ENCODE assay signal across 24 cellular contexts in genomic region chrX:119455264-119455663, GRCh38. TPM values are rescaled to one million over a fixed set of nuclear protein-coding genes. Genes with fewer than 3 reads are reported as not detected.
A peak's percentile ranks its signal among the peaks of the same experiment; 100 is the strongest.
DNase-seq lines count a peak whose midpoint lies in the region; ATAC-seq, FAIRE-seq and TF ChIP-seq lines count a peak whose summit lies in the region.
"Had no signal": no experiment of that assay in that cellular context is flagged by ENCODE, and none has a peak within 500 bp of the region (broad histone marks: within the 10 kb centered on the region; RNA-seq: fewer than 3 reads in every experiment).

No MANE protein-coding gene starts in this region.

- CTCF ChIA-PET in HEK293T (lab: Yijun Ruan, JAX), result interaction anchor here (1.2 kb wide), 1 partner anchor 14 kb away, joined by 3 read pairs; no protein-coding TSS in a partner anchor

- ATAC-seq in GM21737 (IDR thresholded peaks at IDR 0.05; ENCODE audit: unreplicated experiment) (no peak), GM19395 (IDR thresholded peaks at IDR 0.05; ENCODE audit: unreplicated experiment) (no peak)
- ATAC-seq: activated naive CD8-positive, alpha-beta T cell treated with anti-CD3 and anti-CD28 coated beads, Interleukin-2, amount 50 U/mL, for 24 hours; heart right ventricle had no signal

- H2AFZ ChIP-seq in mesenchymal stem cell (ENCODE audit: low read depth, low read length), result no peak overlapping the region

- no CpG with 5 or more reads among the region's 1 CpG for WGBS in mesenchymal stem cell

- H2AK5ac ChIP-seq in mesenchymal stem cell (ENCODE audit: low read length, severe bottlenecking), result no peak overlapping the region

- H3K36me3 ChIP-seq in mesenchymal stem cell (ENCODE audit: control insufficient read depth in 1 of 2, insufficient read depth in 2 of 2, low read depth in 1 of 2, low read length in 2 of 2), result peaks cover 4 to 29% of the 10 kb centered on the region in 2 experiments
- H3K36me3 ChIP-seq: SJSA1 had no signal

- H2BK120ac ChIP-seq in mesenchymal stem cell (ENCODE audit: low read depth, low read length), result no peak overlapping the region

- POLR2A ChIA-PET in HEK293T (lab: Yijun Ruan, JAX), result interaction anchor here (0.7 to 1.0 kb wide), 2 partner anchors 13 to 14 kb away, joined by 3 read pairs; partner anchors contain the start of gene SLC25A5

- no peak overlapping the region for H3K4me3 ChIP-seq in mesenchymal stem cell (ENCODE audit: insufficient read depth in 1 of 2, low read depth in 1 of 2, low read length in 2 of 2)
- H3K4me3 ChIP-seq: esophagus muscularis mucosa, heart right ventricle, SJSA1, upper lobe of left lung had no signal

- H2BK12ac ChIP-seq in mesenchymal stem cell (ENCODE audit: low read length in 2 of 2), result no peak overlapping the region

- no peak for TF ChIP-seq POLR2A in GM12892 (IDR thresholded peaks at IDR 0.05; ENCODE audit: low read depth, low read length)

- H2BK5ac ChIP-seq in mesenchymal stem cell (ENCODE audit: low read depth, low read length, poor library complexity, severe bottlenecking), result no peak overlapping the region

- H3K4me2 ChIP-seq in mesenchymal stem cell (ENCODE audit: low read length, poor library complexity, severe bottlenecking), result no peak overlapping the region

- no peak overlapping the region for H4K91ac ChIP-seq in mesenchymal stem cell (ENCODE audit: low read length)

- H3K4me1 ChIP-seq in mesenchymal stem cell (ENCODE audit: control insufficient read depth, insufficient read depth, low read depth, low read length), result no peaks in the 10 kb centered on the region
- H3K4me1 ChIP-seq: esophagus muscularis mucosa, heart right ventricle, SJSA1, upper lobe of left lung had no signal

- peaks cover 0 to 7% of the 10 kb centered on the region in 2 experiments for H3K27me3 ChIP-seq in mesenchymal stem cell (ENCODE audit: control insufficient read depth in 1 of 2, insufficient read depth in 1 of 2, low read length in 2 of 2)
- H3K27me3 ChIP-seq: esophagus muscularis mucosa, SJSA1, upper lobe of left lung had no signal

- DNase-seq in GM12892 (ENCODE audit: insufficient read length) (no peak), NCI-H226 (peak; percentile 2), epithelial cell of prostate (ENCODE audit: low read depth, low spot score) (peak; percentile 49), mesenchymal stem cell (peak; percentile 29), HEK293T (ENCODE audit: extremely low spot score) (no peak)
- DNase-seq in effector CD4-positive, alpha-beta T cell, result no peak
- DNase-seq: activated CD8-positive, alpha-beta memory T cell treated with anti-CD3 and anti-CD28 coated beads, Interleukin-2, amount 50 U/mL, for 4 hours; activated naive CD8-positive, alpha-beta T cell treated with anti-CD3 and anti-CD28 coated beads, Interleukin-2, amount 50 U/mL, for 24 hours; CD4-positive, alpha-beta T cell; heart right ventricle; immature natural killer cell; KBM-7; naive B cell; NCI-H1092; NCI-H2029; NCI-H446; occipital lobe; stimulated activated CD4-positive, alpha-beta T cell treated with anti-CD3 and anti-CD28 coated beads, Interleukin-12 subunit alpha, Interleukin-12 subunit beta, amount 100 ng/mL, for 4 hours; T-helper 2 cell; upper lobe of left lung had no signal

- H2BK15ac ChIP-seq in mesenchymal stem cell (ENCODE audit: low read depth, poor library complexity, severe bottlenecking), result no peak overlapping the region

- peak; percentile 80 for FAIRE-seq in GM12892 (lab: Jason Lieb, UNC)

- no peak overlapping the region for H3K4ac ChIP-seq in mesenchymal stem cell (ENCODE audit: low read depth in 1 of 2, low read length in 2 of 2)

- no peaks in the 10 kb centered on the region for H3K9me3 ChIP-seq in mesenchymal stem cell (ENCODE audit: control insufficient read depth, low read length)
- H3K9me3 ChIP-seq: esophagus muscularis mucosa, heart right ventricle, SJSA1, upper lobe of left lung had no signal

- no peak overlapping the region for H3K23ac ChIP-seq in mesenchymal stem cell (ENCODE audit: low read length in 2 of 2)

- H4K8ac ChIP-seq in mesenchymal stem cell (ENCODE audit: low read length), result no peak overlapping the region

- H3K27ac ChIP-seq in epithelial cell of prostate, result peak overlapping the region; percentile 71
- no peak overlapping the region for H3K27ac ChIP-seq in mesenchymal stem cell (ENCODE audit: low read length, poor library complexity, severe bottlenecking)
- H3K27ac ChIP-seq: esophagus muscularis mucosa, heart right ventricle, SJSA1, upper lobe of left lung had no signal

- H3K14ac ChIP-seq in mesenchymal stem cell (ENCODE audit: low read length in 2 of 2), result no peak overlapping the region

- no peak overlapping the region for H3K9ac ChIP-seq in mesenchymal stem cell (ENCODE audit: low read length)

- no peak overlapping the region for H3K18ac ChIP-seq in mesenchymal stem cell (ENCODE audit: low read depth in 1 of 2, low read length in 2 of 2)

- H3K79me1 ChIP-seq in mesenchymal stem cell (replicated peaks; ENCODE audit: low read length, poor library complexity, severe bottlenecking), result no peaks in the 10 kb centered on the region

TF ChIP-seq in HEK293T, 16 proteins besides CTCF, POLR2A, EP300 and RAD21:
- TF ChIP-seq SP1 (IDR thresholded peaks at IDR 0.05) (no peak), ELF4 (IDR thresholded peaks at IDR 0.05) (no peak), CTBP1 (IDR thresholded peaks at IDR 0.05; ENCODE audit: borderline replicate concordance) (no peak), PKNOX1 (IDR thresholded peaks at IDR 0.05) (no peak)

RNA-seq across cellular contexts. Expression of gene SLC25A5, which starts 13.0 kb away (rescaled TPM):
- 461 TPM for polyA plus RNA-seq in GM12892 (2012; ENCODE audit: missing spikeins)
- 226 TPM for polyA plus RNA-seq in mesenchymal stem cell (2013, experiment 1 of 2)
- polyA plus RNA-seq in mesenchymal stem cell (2013, experiment 2 of 2), result 223 TPM

RNA-seq across cellular contexts. Expression of gene SLC25A43, which starts 56.1 kb away (rescaled TPM):
- 12.6 TPM for polyA plus RNA-seq in GM12892 (2012; ENCODE audit: missing spikeins)
- 13.6 TPM for polyA plus RNA-seq in mesenchymal stem cell (2013, experiment 1 of 2)
- polyA plus RNA-seq in mesenchymal stem cell (2013, experiment 2 of 2), result 14.6 TPM

Comparison
In these comparisons a context has a peak if more than half of its experiments do, and no peak if none do; other contexts are left out.
1. DNase-seq: peak in NCI-H226 (single experiment), epithelial cell of prostate (single experiment) and mesenchymal stem cell (single experiment); none in GM12892 (single experiment), HEK293T (single experiment) and effector CD4-positive, alpha-beta T cell (single experiment).